ENCODE assay signal across 8 cellular contexts in the genomic region with DNA sequence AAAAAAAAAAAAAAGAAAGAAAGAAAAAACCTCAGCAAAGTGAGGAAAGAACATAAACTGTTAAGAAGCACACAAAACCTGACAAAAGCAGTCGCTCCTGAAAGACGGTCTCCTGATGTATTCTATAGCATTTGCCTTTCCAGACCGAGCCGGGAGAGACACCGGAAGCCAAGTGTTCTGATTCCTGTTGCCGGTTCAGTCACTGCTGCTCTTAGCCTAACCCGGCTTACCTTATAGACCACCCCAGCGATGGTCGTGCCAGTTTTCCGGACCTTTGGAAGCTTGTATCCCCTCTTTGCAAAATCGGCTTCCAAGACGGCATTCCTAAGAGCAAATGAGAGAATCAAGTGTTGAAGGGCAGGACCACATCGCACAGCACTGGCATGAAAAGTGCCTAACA. TPM values are rescaled to one million over a fixed set of nuclear protein-coding genes. Genes with fewer than 3 reads are reported as not detected.
A peak's percentile ranks its signal among the peaks of the same experiment; 100 is the strongest.
DNase-seq lines count a peak whose midpoint lies in the region; ATAC-seq and FAIRE-seq lines count a peak whose summit lies in the region.

No MANE protein-coding gene starts in this region.

- peak overlapping the region; percentile 87 to 100 (median 93) for H3K4me3 ChIP-seq in subcutaneous abdominal adipose tissue (ENCODE audit: low read depth in 1 of 5, low read length in 5 of 5)

- H3K9me3 ChIP-seq in subcutaneous abdominal adipose tissue (ENCODE audit: control insufficient read depth in 5 of 5, low read length in 5 of 5) = peaks cover 0 to 4% (median 0%) of the 10 kb centered on the region in 5 donors

- DNase-seq in T-helper 1 cell = no peak
- DNase-seq in activated T-helper 1 cell treated with anti-CD3 and anti-CD28 coated beads, Interleukin-12 subunit alpha, Interleukin-12 subunit beta, Interleukin-2, Interleukin-4 antibody, amounts not matched to agents 30 ng/mL and 10 ng/mL and 1 ng/mL, durations not matched to agents 14 hours and 24 hours and 36 hours (ENCODE audit: low spot score) = no peak
- no peak for DNase-seq in immature natural killer cell
- DNase-seq in NCI-H2029 (lab: John Stamatoyannopoulos, UW) = no peak
- no peak for DNase-seq in frontal cortex (ENCODE audit: low spot score in 2 of 2)

- peaks cover 9 to 16% (median 12%) of the 10 kb centered on the region in 5 donors for H3K4me1 ChIP-seq in subcutaneous abdominal adipose tissue (ENCODE audit: control insufficient read depth in 5 of 5, insufficient read depth in 5 of 5, low read length in 5 of 5)

- H3K4me1 Mint-ChIP-seq in T-helper 1 cell treated with Interleukin-12 subunit alpha and Interleukin-12 subunit beta and Interleukin-4 antibody, amounts not matched to agents 30 μg/mL and 1 μg/mL, for 36 hours (ENCODE audit: low read depth) = peaks cover 23% of the 10 kb centered on the region
- H3K4me1 Mint-ChIP-seq in activated T-helper 1 cell treated with anti-CD3 and anti-CD28 coated beads, Interleukin-12 subunit alpha, Interleukin-12 subunit beta, Interleukin-2, Interleukin-4 antibody, amounts not matched to agents 30 ng/mL and 10 ng/mL and 1 ng/mL, durations not matched to agents 14 hours and 24 hours and 36 hours (ENCODE audit: low read depth) = peaks cover 37% of the 10 kb centered on the region
- peaks cover 30 to 53% of the 10 kb centered on the region in 2 donors for H3K4me1 Mint-ChIP-seq in immature natural killer cell

- H3K36me3 ChIP-seq in subcutaneous abdominal adipose tissue (ENCODE audit: control insufficient read depth in 5 of 5, insufficient read depth in 5 of 5, low read length in 5 of 5) = peaks cover 20 to 39% (median 32%) of the 10 kb centered on the region in 5 donors

- H3K9ac ChIP-seq in subcutaneous abdominal adipose tissue (ENCODE audit: low read length in 5 of 5) = peak overlapping the region; percentile 84 to 96 (median 85)

- peak overlapping the region; percentile 91 for H3K27ac Mint-ChIP-seq in T-helper 1 cell treated with Interleukin-12 subunit alpha and Interleukin-12 subunit beta and Interleukin-4 antibody, amounts not matched to agents 30 μg/mL and 1 μg/mL, for 36 hours
- peak overlapping the region; percentile 94 for H3K27ac Mint-ChIP-seq in activated T-helper 1 cell treated with anti-CD3 and anti-CD28 coated beads, Interleukin-12 subunit alpha, Interleukin-12 subunit beta, Interleukin-2, Interleukin-4 antibody, amounts not matched to agents 30 ng/mL and 10 ng/mL and 1 ng/mL, durations not matched to agents 14 hours and 24 hours and 36 hours
- H3K27ac Mint-ChIP-seq in immature natural killer cell = peak overlapping the region; percentile 88 to 96 (median 93)

- peak overlapping the region; percentile 96 for H3K4me3 Mint-ChIP-seq in T-helper 1 cell treated with Interleukin-12 subunit alpha and Interleukin-12 subunit beta and Interleukin-4 antibody, amounts not matched to agents 30 μg/mL and 1 μg/mL, for 36 hours
- H3K4me3 Mint-ChIP-seq in activated T-helper 1 cell treated with anti-CD3 and anti-CD28 coated beads, Interleukin-12 subunit alpha, Interleukin-12 subunit beta, Interleukin-2, Interleukin-4 antibody, amounts not matched to agents 30 ng/mL and 10 ng/mL and 1 ng/mL, durations not matched to agents 14 hours and 24 hours and 36 hours = peak overlapping the region; percentile 98
- H3K4me3 Mint-ChIP-seq in immature natural killer cell = peak overlapping the region; percentile 96 to 99 (median 98)

- H3K36me3 Mint-ChIP-seq in T-helper 1 cell treated with Interleukin-12 subunit alpha and Interleukin-12 subunit beta and Interleukin-4 antibody, amounts not matched to agents 30 μg/mL and 1 μg/mL, for 36 hours (ENCODE audit: low read depth) = peaks cover 31% of the 10 kb centered on the region
- H3K36me3 Mint-ChIP-seq in activated T-helper 1 cell treated with anti-CD3 and anti-CD28 coated beads, Interleukin-12 subunit alpha, Interleukin-12 subunit beta, Interleukin-2, Interleukin-4 antibody, amounts not matched to agents 30 ng/mL and 10 ng/mL and 1 ng/mL, durations not matched to agents 14 hours and 24 hours and 36 hours (ENCODE audit: low read depth) = peaks cover 42% of the 10 kb centered on the region
- H3K36me3 Mint-ChIP-seq in immature natural killer cell = peaks cover 4 to 37% (median 22%) of the 10 kb centered on the region in 3 donors

- H3K9me3 Mint-ChIP-seq in T-helper 1 cell treated with Interleukin-12 subunit alpha and Interleukin-12 subunit beta and Interleukin-4 antibody, amounts not matched to agents 30 μg/mL and 1 μg/mL, for 36 hours = peaks cover 3% of the 10 kb centered on the region
- peaks cover 5% of the 10 kb centered on the region for H3K9me3 Mint-ChIP-seq in activated T-helper 1 cell treated with anti-CD3 and anti-CD28 coated beads, Interleukin-12 subunit alpha, Interleukin-12 subunit beta, Interleukin-2, Interleukin-4 antibody, amounts not matched to agents 30 ng/mL and 10 ng/mL and 1 ng/mL, durations not matched to agents 14 hours and 24 hours and 36 hours
- H3K9me3 Mint-ChIP-seq in immature natural killer cell = peaks cover 0 to 2% (median 0%) of the 10 kb centered on the region in 6 donors

- no peak for FAIRE-seq in frontal cortex (lab: Jason Lieb, UNC)

- no peak for ATAC-seq in GM21825 (IDR thresholded peaks at IDR 0.05; ENCODE audit: unreplicated experiment)

- no peaks in the 10 kb centered on the region for H3K27me3 ChIP-seq in subcutaneous abdominal adipose tissue (ENCODE audit: control insufficient read depth in 5 of 5, insufficient read depth in 4 of 5, low read length in 5 of 5)

- peak overlapping the region; percentile 69 for H3K27ac ChIP-seq in subcutaneous abdominal adipose tissue (ENCODE audit: low read depth, low read length)

- no peaks in the 10 kb centered on the region for H3K27me3 Mint-ChIP-seq in T-helper 1 cell treated with Interleukin-12 subunit alpha and Interleukin-12 subunit beta and Interleukin-4 antibody, amounts not matched to agents 30 μg/mL and 1 μg/mL, for 36 hours (ENCODE audit: low read depth)
- peaks cover 1% of the 10 kb centered on the region for H3K27me3 Mint-ChIP-seq in activated T-helper 1 cell treated with anti-CD3 and anti-CD28 coated beads, Interleukin-12 subunit alpha, Interleukin-12 subunit beta, Interleukin-2, Interleukin-4 antibody, amounts not matched to agents 30 ng/mL and 10 ng/mL and 1 ng/mL, durations not matched to agents 14 hours and 24 hours and 36 hours (ENCODE audit: insufficient read depth)
- H3K27me3 Mint-ChIP-seq in immature natural killer cell (ENCODE audit: low read depth in 3 of 3) = peaks cover 0 to 3% (median 2%) of the 10 kb centered on the region in 3 donors

- intact Hi-C loops in activated T-helper 1 cell treated with anti-CD3 and anti-CD28 coated beads, Interleukin-12 subunit alpha, Interleukin-12 subunit beta, Interleukin-2, Interleukin-4 antibody, amounts not matched to agents 30 ng/mL and 10 ng/mL and 1 ng/mL, durations not matched to agents 14 hours and 24 hours and 36 hours (cut with micrococcal nuclease) = loop anchor here (1.0 to 2.0 kb wide), 2 partner anchors 448 to 486 kb away; partner anchors contain the start of gene ARPC5L

RNA-seq across cellular contexts. Expression of gene PSMB7, which starts 0.6 kb away (rescaled TPM):
- total RNA-seq in activated T-helper 1 cell treated with anti-CD3 and anti-CD28 coated beads, Interleukin-12 subunit alpha, Interleukin-12 subunit beta, Interleukin-2, Interleukin-4 antibody, amounts not matched to agents 30 ng/mL and 10 ng/mL and 1 ng/mL, durations not matched to agents 14 hours and 24 hours and 36 hours = 206 and 220 TPM in 2 replicates
- polyA plus RNA-seq in immature natural killer cell = 100 to 1,000 TPM; 167 to 256 (median 186) TPM
- 181 TPM for total RNA-seq in frontal cortex

RNA-seq across cellular contexts. Expression of gene ADGRD2, which starts 35.6 kb away (rescaled TPM):
- total RNA-seq in activated T-helper 1 cell treated with anti-CD3 and anti-CD28 coated beads, Interleukin-12 subunit alpha, Interleukin-12 subunit beta, Interleukin-2, Interleukin-4 antibody, amounts not matched to agents 30 ng/mL and 10 ng/mL and 1 ng/mL, durations not matched to agents 14 hours and 24 hours and 36 hours = not detected in 2 replicates
- polyA plus RNA-seq in immature natural killer cell = not detected
- not detected for total RNA-seq in frontal cortex
